In genomic region chr2:84958135-84959044, GRCh38 we compare ENCODE assay signal across 8 cellular contexts. TPM values are rescaled to one million over a fixed set of nuclear protein-coding genes. Genes with fewer than 3 reads are reported as not detected.
DNase-seq lines count a peak whose midpoint lies in the region; ATAC-seq, FAIRE-seq and TF ChIP-seq lines count a peak whose summit lies in the region.

No MANE protein-coding gene starts in this region.

- POLR2A ChIA-PET in K562 (lab: Yijun Ruan, JAX): interaction anchor here (0.6 to 2.4 kb wide), 5 partner anchors 12 to 487 kb away, joined by 3 to 7 read pairs (median 4); no protein-coding TSS in a partner anchor

- H3K9me3 ChIP-seq in K562 (replicated peaks; ENCODE audit: control insufficient read depth, insufficient read depth, low read depth, low read length): no peaks in the 10 kb centered on the region

- ATAC-seq in K562: no peak
- peak; percentile 29 for ATAC-seq in left lobe of liver

- no peak overlapping the region for H3K4me3 ChIP-seq in K562

- no peak overlapping the region for H2AFZ ChIP-seq in K562 (ENCODE audit: low read depth, low read length)

- CTCF ChIA-PET in K562 (lab: Yijun Ruan, JAX; ENCODE audit: low intra/inter-chr PET ratio): interaction anchor here (1.0 kb wide), 1 partner anchor 13 kb away, joined by 3 read pairs; no protein-coding TSS in a partner anchor

- peak; percentile 99 for DNase-seq in ELR (ENCODE audit: low read depth)
- peak; percentile 86 for DNase-seq in NCI-H146 treated with DMSO at 0.1 percent for 48 hours (lab: John Stamatoyannopoulos, UW; ENCODE audit: unreplicated experiment)
- no peak for DNase-seq in K562 (ENCODE audit: extremely low read depth in 1 of 4, low spot score in 3 of 4)
- DNase-seq in left lobe of liver (ENCODE audit: low spot score): no peak
- no peak for DNase-seq in NOMO-1 (lab: John Stamatoyannopoulos, UW; ENCODE audit: unreplicated experiment in 2 of 2)
- no peak for DNase-seq in midbrain (lab: John Stamatoyannopoulos, UW)
- no peak for DNase-seq in Kasumi-1 (lab: John Stamatoyannopoulos, UW)
- no peak for DNase-seq in SK-N-DZ (ENCODE audit: low spot score)

- H3K9ac ChIP-seq in K562 (ENCODE audit: insufficient read depth in 1 of 2, low read depth in 2 of 2, low read length in 2 of 2): no peak overlapping the region

- no peaks in the 10 kb centered on the region for H3K9me1 ChIP-seq in K562 (ENCODE audit: control insufficient read depth, insufficient read depth, low read length)

- TF ChIP-seq POLR2A in K562 (conservative IDR thresholded peaks at IDR 0.05): no peak

- H3K79me2 ChIP-seq in K562 (ENCODE audit: control insufficient read depth, insufficient read depth, low read length): no peaks in the 10 kb centered on the region

- in situ Hi-C loops in K562 (cut with MboI): no loop called here

- H3K4me2 ChIP-seq in K562 (ENCODE audit: insufficient read depth, low read length): no peak overlapping the region

- no peak overlapping the region for H3K27ac ChIP-seq in K562 (ENCODE audit: extremely low read depth, low read depth, low read length)

- H3K36me3 ChIP-seq in K562 (ENCODE audit: control insufficient read depth, insufficient read depth, low read length): peaks cover 8% of the 10 kb centered on the region; the same call in 2 of the 3 replicates

- intact Hi-C loops in K562 (cut with micrococcal nuclease): no loop called here

- no TSS peak for BruUV-seq in K562 (replicated peaks; lab: Mats Ljungman, UMichigan)

- H4K20me1 ChIP-seq in K562 (replicated peaks; ENCODE audit: control insufficient read depth, insufficient read depth, low read length): no peaks in the 10 kb centered on the region

- TF ChIP-seq RAD21 in K562 (CRISPR knock-in tag; conservative IDR thresholded peaks at IDR 0.05 in 1 of 2, IDR thresholded peaks at IDR 0.05 in 1 of 2): no peak

- H3K27me3 ChIP-seq in K562 (ENCODE audit: control insufficient read depth in 2 of 2, insufficient read depth in 2 of 2, low read length in 2 of 2): no peaks in the 10 kb centered on the region

- no peak for TF ChIP-seq EP300 in K562 (IDR thresholded peaks at IDR 0.05; ENCODE audit: low read length)

- peak; percentile 49 for FAIRE-seq in K562 (lab: Jason Lieb, UNC)

- TF ChIP-seq CTCF in K562 (IDR thresholded peaks at IDR 0.05 in 2 of 3, conservative IDR thresholded peaks at IDR 0.05 in 1 of 3; ENCODE audit: insufficient read depth in 2 of 3, low read depth in 1 of 3, low read length in 3 of 3): no peak

- 69% methylated on average over 10 of the region's 10 CpGs for WGBS in K562 (ENCODE audit: insufficient coverage, low coverage, missing lambda C conversion rate)

- 0 out of 5 replicates have a peak, but pooled peaks cover 0 to under 1% of the 10 kb centered on the region in 2 experiments for H3K4me1 ChIP-seq in K562 (replicated peaks in 1 of 2; ENCODE audit: control insufficient read depth in 2 of 2, insufficient read depth in 2 of 2, low read length in 2 of 2)

TF ChIP-seq in K562, 482 proteins besides CTCF, POLR2A, EP300 and RAD21:
- no peak for TF ChIP-seq TEAD2 (tag; IDR thresholded peaks at IDR 0.05)

RNA-seq across cellular contexts. Expression of gene KCMF1, which starts 12.6 kb away (rescaled TPM):
- 25.9 and 38.5 TPM in 2 replicates for total RNA-seq in K562 (2011; cell fraction: chromatin; rRNA removed; ENCODE audit: low replicate concordance)
- 8.8 and 10.0 TPM in 2 replicates for total RNA-seq in K562 (2011; cell fraction: nucleolus; rRNA removed)
- 17.4 and 18.4 TPM in 2 replicates for total RNA-seq in K562 (2011; cell fraction: nucleoplasm; rRNA removed)
- total RNA-seq in K562 (2014; rRNA removed) (30.7 and 34.7 TPM in 2 replicates), K562 (2014; rRNA removed; fragmentation: Illumina TruSeq; extraction: Trizol) (61.3 and 73.9 TPM in 2 replicates), K562 (2015; rRNA removed; fragmentation: Illumina TruSeq; extraction: Trizol) (46.5 and 47.0 TPM in 2 replicates), K562 (2021) (68.8 and 69.5 TPM in 2 replicates), left lobe of liver (39.1 TPM)
- polyA plus RNA-seq in K562 (2011; rRNA removed) (57.7 and 88.2 TPM in 2 replicates), K562 (2014; fragmentation: Illumina TruSeq; extraction: Trizol) (52.0 and 52.8 TPM in 2 replicates), K562 (2014; fragmentation: Nextera tagmentation; extraction: Ambion mirVana) (1 to 10 TPM; 6.8 to 7.5 TPM), K562 (2014; rRNA removed) (36.7 and 43.9 TPM in 2 replicates)
- polyA plus RNA-seq in K562 (2011; cell fraction: cytosol; rRNA removed): 28.6 and 42.6 TPM in 2 replicates
- polyA plus RNA-seq in K562 (2011; cell fraction: nucleus; rRNA removed): 23.7 and 33.0 TPM in 2 replicates
- polyA plus RNA-seq in K562 (2012): 49.1 and 51.2 TPM in 2 replicates
- polyA minus RNA-seq in K562 (2011; rRNA and poly(A)+ RNA removed): 80.5 and 109 TPM in 2 replicates
- polyA minus RNA-seq in K562 (2011; cell fraction: cytosol; rRNA and poly(A)+ RNA removed): 18.0 and 41.3 TPM in 2 replicates
- 8.1 and 14.1 TPM in 2 replicates for polyA minus RNA-seq in K562 (2011; cell fraction: nucleus; rRNA and poly(A)+ RNA removed)
- polyA plus RNA-seq in SK-N-DZ (2014; cell fraction: cytosol; rRNA removed): 17.1 and 32.1 TPM in 2 replicates
- polyA plus RNA-seq in SK-N-DZ (2014; cell fraction: nucleus; rRNA removed): 26.3 and 28.1 TPM in 2 replicates

RNA-seq across cellular contexts. Expression of gene TMSB10, which starts 52.9 kb away (rescaled TPM):
- 30.5 and 48.2 TPM in 2 replicates for total RNA-seq in K562 (2011; cell fraction: chromatin; rRNA removed; ENCODE audit: low replicate concordance)
- 34.2 and 70.4 TPM in 2 replicates for total RNA-seq in K562 (2011; cell fraction: nucleolus; rRNA removed)
- 75.8 and 139 TPM in 2 replicates for total RNA-seq in K562 (2011; cell fraction: nucleoplasm; rRNA removed)
- total RNA-seq in K562 (2014; rRNA removed) (1,173 and 2,226 TPM in 2 replicates), K562 (2014; rRNA removed; fragmentation: Illumina TruSeq; extraction: Trizol) (959 and 1,048 TPM in 2 replicates), K562 (2015; rRNA removed; fragmentation: Illumina TruSeq; extraction: Trizol) (1,394 and 1,397 TPM in 2 replicates), K562 (2021) (583 and 608 TPM in 2 replicates), left lobe of liver (112 TPM)
- polyA plus RNA-seq in K562 (2011; rRNA removed) (266 and 531 TPM in 2 replicates), K562 (2014; fragmentation: Illumina TruSeq; extraction: Trizol) (1,329 TPM in 2 replicates), K562 (2014; fragmentation: Nextera tagmentation; extraction: Ambion mirVana) (100 to 1,000 TPM; 382 to 669 TPM), K562 (2014; rRNA removed) (1,359 and 1,607 TPM in 2 replicates)
- polyA plus RNA-seq in K562 (2011; cell fraction: cytosol; rRNA removed): 433 and 683 TPM in 2 replicates
- 284 and 308 TPM in 2 replicates for polyA plus RNA-seq in K562 (2011; cell fraction: nucleus; rRNA removed)
- 1,629 and 1,914 TPM in 2 replicates for polyA plus RNA-seq in K562 (2012)
- 163 and 256 TPM in 2 replicates for polyA minus RNA-seq in K562 (2011; rRNA and poly(A)+ RNA removed)
- polyA minus RNA-seq in K562 (2011; cell fraction: cytosol; rRNA and poly(A)+ RNA removed): 121 and 183 TPM in 2 replicates
- 21.8 and 28.5 TPM in 2 replicates for polyA minus RNA-seq in K562 (2011; cell fraction: nucleus; rRNA and poly(A)+ RNA removed)
- 5,716 and 6,225 TPM in 2 replicates for polyA plus RNA-seq in SK-N-DZ (2014; cell fraction: cytosol; rRNA removed)
- 3,361 and 4,439 TPM in 2 replicates for polyA plus RNA-seq in SK-N-DZ (2014; cell fraction: nucleus; rRNA removed)

Comparison
In these comparisons a context has a peak if more than half of its experiments do, and no peak if none do; other contexts are left out.
1. DNase-seq: peak in ELR (single experiment) and NCI-H146 treated with DMSO at 0.1 percent for 48 hours (single experiment); none in K562 (0 of 4), left lobe of liver (single experiment), NOMO-1 (0 of 2), midbrain (single experiment), Kasumi-1 (0 of 2) and SK-N-DZ (single experiment).